Comparison of ENCODE assay signal across 6 cellular contexts in the genomic region with DNA sequence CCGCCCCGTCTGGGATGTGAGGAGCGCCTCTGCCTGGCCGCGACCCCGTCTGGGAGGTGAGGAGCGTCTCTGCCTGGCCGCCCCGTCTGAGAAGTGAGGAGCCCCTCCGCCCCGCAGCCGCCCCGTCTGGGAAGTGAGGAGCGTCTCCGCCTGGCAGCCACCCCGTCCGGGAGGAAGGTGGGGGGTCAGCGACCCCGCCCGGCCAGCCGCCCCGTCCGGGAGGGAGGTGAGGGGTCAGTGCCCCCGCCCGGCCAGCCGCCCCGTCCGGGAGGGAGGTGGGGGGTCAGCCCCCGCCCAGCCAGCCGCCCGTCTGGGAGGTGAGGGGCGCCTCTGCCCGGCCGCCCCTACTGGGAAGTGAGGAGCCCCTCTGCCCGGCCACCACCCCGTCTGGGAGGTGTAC. TPM values are rescaled to one million over a fixed set of nuclear protein-coding genes. Genes with fewer than 3 reads are reported as not detected.
"Had no signal": no experiment of that assay in that cellular context is flagged by ENCODE, and none has a peak within 500 bp of the region (broad histone marks: within the 10 kb centered on the region; RNA-seq: fewer than 3 reads in every experiment).

No MANE protein-coding gene starts in this region.

RNA-seq across cellular contexts. Expression of gene TSPAN10, which starts 18.7 kb away (rescaled TPM):
- total RNA-seq: ascending aorta had no signal

RNA-seq across cellular contexts. Expression of gene PDE6G, which starts 38.0 kb away (rescaled TPM):
- total RNA-seq: ascending aorta, astrocyte, body of pancreas, bronchial epithelial cell, cardiac septum, cerebellum had no signal
